Comparison of ENCODE assay signal across 10 cellular contexts in the genomic region with DNA sequence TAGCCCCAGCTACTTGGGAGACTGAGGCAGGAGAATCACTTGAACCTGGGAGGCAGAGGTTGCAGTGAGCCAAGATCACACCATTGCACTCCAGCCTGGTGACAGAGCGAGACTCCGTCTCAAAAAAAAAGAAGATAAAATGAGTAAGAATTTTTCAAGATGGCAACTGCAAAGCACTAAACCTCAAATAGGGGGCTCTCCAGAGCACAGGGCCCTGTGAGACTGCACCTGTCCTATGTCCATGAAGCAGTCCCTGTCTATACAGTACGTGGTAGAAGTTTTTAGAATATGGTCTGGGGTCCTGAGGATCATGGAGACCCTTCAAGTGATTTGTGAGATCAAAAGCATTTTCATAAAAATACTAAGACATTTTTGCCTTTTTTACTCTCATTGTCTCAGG. TPM values are rescaled to one million over a fixed set of nuclear protein-coding genes. Genes with fewer than 3 reads are reported as not detected.
DNase-seq lines count a peak whose midpoint lies in the region; TF ChIP-seq lines count a peak whose summit lies in the region.
"Not testable (repeated sequence)": the region's sequence is repeated elsewhere in the genome, so short reads cannot be mapped to it uniquely, and the experiment has no call there.
"Had no signal": no experiment of that assay in that cellular context is flagged by ENCODE, and none has a peak within 500 bp of the region (broad histone marks: within the 10 kb centered on the region; RNA-seq: fewer than 3 reads in every experiment).

No MANE protein-coding gene starts in this region.

- not testable (repeated sequence) for H2BK120ac ChIP-seq in H9 (ENCODE audit: low read depth, low read length, poor library complexity, severe bottlenecking)

- peaks cover 11% of the 10 kb centered on the region for H3K27me3 ChIP-seq in A673 (replicated peaks; ENCODE audit: insufficient read depth, low read depth, low read length, poor library complexity)
- H3K27me3 ChIP-seq in H9 (ENCODE audit: insufficient read depth, low read length); neural progenitor cell: not testable (repeated sequence)

- not testable (repeated sequence) for H2AK5ac ChIP-seq in H9 (ENCODE audit: insufficient read length, low read length)

- not testable (repeated sequence) for H3K79me1 ChIP-seq in H9 (ENCODE audit: insufficient read depth, low read depth, low read length, poor library complexity, severe bottlenecking)

- not testable (repeated sequence) for BruUV-seq in A673 (replicated peaks; lab: Mats Ljungman, UMichigan); OCI-LY7 (replicated peaks; lab: Mats Ljungman, UMichigan)

- H3K23me2 ChIP-seq in H9 (ENCODE audit: insufficient read length, low read depth, low read length, poor library complexity, severe bottlenecking) = not testable (repeated sequence)

- H3F3A ChIP-seq in neural progenitor cell (ENCODE audit: low read depth) = not testable (repeated sequence)

- not testable (repeated sequence) for H3K9me3 Mint-ChIP-seq in H9, neural progenitor cell

- not testable (repeated sequence) for H4K5ac ChIP-seq in H9 (ENCODE audit: insufficient read length, low read depth, low read length)

- H3K27ac ChIP-seq in A673 (ENCODE audit: low read depth, low read length, poor library complexity, severe bottlenecking); H9 (ENCODE audit: insufficient read length, low read depth, low read length); OCI-LY7 (ENCODE audit: low read depth, low read length, poor library complexity, severe bottlenecking); neural progenitor cell: not testable (repeated sequence)

- not testable (repeated sequence) for H4K20me1 ChIP-seq in H9 (ENCODE audit: control insufficient read depth, insufficient read depth, insufficient read length); OCI-LY7 (ENCODE audit: insufficient read depth, low read length); neural progenitor cell (ENCODE audit: low read depth)

- not testable (repeated sequence) for H3K4me1 ChIP-seq in A673 (ENCODE audit: insufficient read depth, low read length, poor library complexity, severe bottlenecking); H9 (ENCODE audit: insufficient read depth, low read length); OCI-LY7 (ENCODE audit: insufficient read depth, low read length, poor library complexity, severe bottlenecking); neural progenitor cell

- not testable (repeated sequence) for DNase-seq in A673 (ENCODE audit: low spot score); H9; OCI-LY7 (ENCODE audit: low spot score); choroid plexus epithelial cell (ENCODE audit: low read depth); epithelial cell of proximal tubule (ENCODE audit: low read depth); neural progenitor cell (ENCODE audit: low spot score)

- not testable (repeated sequence) for H3K36me3 Mint-ChIP-seq in H9 (ENCODE audit: insufficient read depth in 1 of 3, low read depth in 3 of 3); neural progenitor cell

- intact Hi-C loops in A673 (cut with micrococcal nuclease; ENCODE audit: unreplicated experiment); OCI-LY7 (cut with micrococcal nuclease; ENCODE audit: unreplicated experiment): not testable (repeated sequence)

- CTCF ChIA-PET in A673 (lab: Charles Lee); OCI-LY7 (lab: Charles Lee; ENCODE audit: unreplicated experiment): not testable (repeated sequence)

- H3K18ac ChIP-seq in H9 (ENCODE audit: insufficient read length, low read depth, low read length) = not testable (repeated sequence)

- not testable (repeated sequence) for H3K27me3 Mint-ChIP-seq in H9 (ENCODE audit: low read depth); neural progenitor cell (ENCODE audit: insufficient read depth, low read depth)

- not testable (repeated sequence) for H3T11ph ChIP-seq in H9 (ENCODE audit: low read length)

- not testable (repeated sequence) for H3K56ac ChIP-seq in H9 (ENCODE audit: insufficient read length, low read depth, low read length)

- H3K9ac ChIP-seq in H9 (ENCODE audit: extremely low read depth, insufficient read length, low read length); neural progenitor cell: not testable (repeated sequence)

- H4K8ac ChIP-seq in H9 (replicated peaks; ENCODE audit: insufficient read length, low read depth, low read length) = not testable (repeated sequence)

- not testable (repeated sequence) for H3K4me3 Mint-ChIP-seq in H9, neural progenitor cell

- H3K4me3 ChIP-seq in A673 (ENCODE audit: low read depth, low read length, poor library complexity, severe bottlenecking); OCI-LY7 (ENCODE audit: low read depth, low read length, poor library complexity, severe bottlenecking); choroid plexus epithelial cell (ENCODE audit: low read depth, low read length); epithelial cell of proximal tubule (ENCODE audit: low read depth, low read length); neural progenitor cell: not testable (repeated sequence)

- TF ChIP-seq CTCF in A673 (conservative IDR thresholded peaks at IDR 0.05; ENCODE audit: low read depth, low read length) = 0 out of 2 replicates have a peak, but pooled peaks have one; percentile 12
- peak; percentile 17; the same call in 1 of the 3 replicates for TF ChIP-seq CTCF in GM12872 (IDR thresholded peaks at IDR 0.05; ENCODE audit: insufficient read depth, low read depth, low read length)
- peak; percentile 51 for TF ChIP-seq CTCF in H9 (conservative IDR thresholded peaks at IDR 0.05)
- peak; percentile 38 for TF ChIP-seq CTCF in OCI-LY7 (conservative IDR thresholded peaks at IDR 0.05; ENCODE audit: low read length)
- TF ChIP-seq CTCF in choroid plexus epithelial cell (conservative IDR thresholded peaks at IDR 0.05; ENCODE audit: low read depth, low read length) = peak; percentile 14
- TF ChIP-seq CTCF in epithelial cell of proximal tubule (conservative IDR thresholded peaks at IDR 0.05; ENCODE audit: low read depth, low read length) = peak; percentile 11
- peak; percentile 18 for TF ChIP-seq CTCF in neural progenitor cell (IDR thresholded peaks at IDR 0.05)

- H3K4me2 ChIP-seq in H9 (ENCODE audit: insufficient read depth, insufficient read length, low read length); OCI-LY7 (ENCODE audit: low read length); neural progenitor cell: not testable (repeated sequence)

- not testable (repeated sequence) for H3K9me2 ChIP-seq in OCI-LY7 (ENCODE audit: insufficient read depth, low read length)

- H3K79me2 ChIP-seq in H9 (ENCODE audit: insufficient read depth, low read length); OCI-LY7 (ENCODE audit: insufficient read depth, low read depth, low read length); neural progenitor cell (ENCODE audit: low read depth): not testable (repeated sequence)

- H3K36me3 ChIP-seq in A673 (ENCODE audit: insufficient read depth, low read length, poor library complexity, severe bottlenecking); OCI-LY7 (ENCODE audit: insufficient read depth, low read length); neural progenitor cell: not testable (repeated sequence)

- H3K4ac ChIP-seq in H9 (ENCODE audit: low read depth, low read length) = not testable (repeated sequence)

- H3K4me1 Mint-ChIP-seq in H9, neural progenitor cell: not testable (repeated sequence)

- H3K9me3 ChIP-seq in A673 (ENCODE audit: low read depth, low read length, poor library complexity, severe bottlenecking); H9 (ENCODE audit: control insufficient read depth, low read depth, low read length); OCI-LY7 (ENCODE audit: low read length); neural progenitor cell (ENCODE audit: low read depth): not testable (repeated sequence)

- H3K23ac ChIP-seq in H9 (ENCODE audit: insufficient read length, low read depth, low read length) = not testable (repeated sequence)

- H2BK12ac ChIP-seq in H9 (ENCODE audit: insufficient read length, low read depth, low read length) = not testable (repeated sequence)

- H2BK20ac ChIP-seq in H9 (ENCODE audit: low read depth, low read length, poor library complexity, severe bottlenecking) = not testable (repeated sequence)

- not testable (repeated sequence) for H3K27ac Mint-ChIP-seq in H9, neural progenitor cell

- H2BK15ac ChIP-seq in H9 (ENCODE audit: low read depth, low read length) = not testable (repeated sequence)

- no CpG with 5 or more reads among the region's 3 CpGs for WGBS in H9 (ENCODE audit: extremely low coverage, insufficient read length, low lambda C conversion rate)

- POLR2A ChIA-PET in A673 (lab: Charles Lee; ENCODE audit: low non-redundant PET); OCI-LY7 (lab: Charles Lee): not testable (repeated sequence)

- H2AFZ ChIP-seq in H9 (ENCODE audit: low read length); OCI-LY7 (ENCODE audit: low read length); neural progenitor cell (replicated peaks): not testable (repeated sequence)

- H3K14ac ChIP-seq in H9 (ENCODE audit: insufficient read depth, low read length) = not testable (repeated sequence)

- not testable (repeated sequence) for H2BK5ac ChIP-seq in H9 (ENCODE audit: insufficient read length, low read length)

- not testable (repeated sequence) for H4K91ac ChIP-seq in H9 (ENCODE audit: insufficient read length, low read depth, low read length)

RNA-seq across cellular contexts. Expression of a gene that starts 18.4 kb away (rescaled TPM):
- 56.7 and 58.3 TPM in 2 replicates for total RNA-seq in A673 (2021)
- 42.7 and 43.3 TPM in 2 replicates for total RNA-seq in H9 (2021)
- total RNA-seq in OCI-LY7 (2014; rRNA removed; shearing (Covaris generic)) = 95.4 and 99.5 TPM in 2 replicates
- total RNA-seq in OCI-LY7 (2022) = 90.2 and 92.6 TPM in 2 replicates
- 47.6 and 62.1 TPM in 2 replicates for total RNA-seq in epithelial cell of proximal tubule
- total RNA-seq in neural progenitor cell (ENCODE audit: low replicate concordance) = 43.7 and 48.5 TPM in 2 replicates

RNA-seq across cellular contexts. Expression of a gene that starts 22.0 kb away (rescaled TPM):
- total RNA-seq in A673 (2021) (1.8 and 2.4 TPM in 2 replicates), H9 (2021) (0.96 and 0.99 TPM in 2 replicates), OCI-LY7 (2022) (28.7 and 37.6 TPM in 2 replicates), epithelial cell of proximal tubule (0.81 and 2.0 TPM in 2 replicates), neural progenitor cell (ENCODE audit: low replicate concordance) (not detected in 2 replicates)
- total RNA-seq in OCI-LY7 (2014; rRNA removed; shearing (Covaris generic)) = 20.2 and 27.2 TPM in 2 replicates
- total RNA-seq: Calu3, G401, GM23248 had no signal
